Comparison of ENCODE assay signal across 8 cellular contexts in the genomic region with DNA sequence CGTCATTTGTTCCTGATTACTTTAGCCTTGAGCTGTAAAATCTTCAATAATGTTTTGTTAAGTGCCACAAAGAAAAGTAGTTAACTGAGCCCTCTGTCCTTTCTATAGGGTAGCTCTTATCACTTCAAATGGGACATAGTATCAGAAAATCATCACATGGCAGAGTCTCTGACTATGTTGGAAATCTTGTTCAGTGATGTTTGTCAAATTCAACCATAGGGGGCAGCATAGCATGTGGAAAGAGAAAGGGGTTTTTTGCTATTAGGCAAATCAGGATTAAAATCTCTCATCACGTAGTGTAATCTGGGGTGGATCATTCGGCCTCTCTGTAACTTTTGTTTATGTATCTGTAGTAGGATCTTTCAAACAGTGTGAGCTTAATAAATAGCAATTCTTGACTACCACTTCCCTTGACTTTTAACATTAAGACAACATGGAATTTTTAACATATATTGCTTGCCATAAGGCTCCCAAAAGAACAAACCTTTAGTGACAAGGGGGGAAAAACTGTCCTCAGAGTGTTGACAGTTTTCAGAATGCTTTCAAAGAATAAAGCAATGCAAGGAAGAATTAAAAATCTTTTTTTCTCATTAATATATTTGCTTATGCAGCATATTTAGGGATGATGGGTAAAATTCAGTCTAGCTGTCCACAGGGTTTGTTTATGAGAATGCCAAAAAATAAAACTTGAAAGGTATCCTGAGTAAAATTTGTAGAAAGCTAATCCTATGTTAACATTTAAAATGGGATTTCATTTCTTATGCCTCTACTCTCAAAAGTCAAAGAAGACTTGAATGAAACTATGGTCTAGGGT.
A peak's percentile ranks its signal among the peaks of the same experiment; 100 is the strongest.
DNase-seq lines count a peak whose midpoint lies in the region; ATAC-seq and TF ChIP-seq lines count a peak whose summit lies in the region.

No MANE protein-coding gene starts in this region.

- no peak overlapping the region for H3K27ac Mint-ChIP-seq in activated CD4-positive, alpha-beta T cell treated with anti-CD3 and anti-CD28 coated beads, Interleukin-2, amount 10 ng/mL, durations not matched to agents 7 days and 5 days

- no peak overlapping the region for H3K4me3 Mint-ChIP-seq in activated CD4-positive, alpha-beta T cell treated with anti-CD3 and anti-CD28 coated beads, Interleukin-2, amount 10 ng/mL, durations not matched to agents 7 days and 5 days

- no peaks in the 10 kb centered on the region for H3K27me3 ChIP-seq in HL-60 (ENCODE audit: insufficient read depth, poor library complexity, severe bottlenecking)

- H3K4me3 ChIP-seq in HL-60 (replicated peaks; ENCODE audit: insufficient read depth, low read length) (no peak overlapping the region), foreskin fibroblast (ENCODE audit: low read depth in 1 of 2, low read length in 2 of 2) (no peak overlapping the region)

- peak; percentile 41 for TF ChIP-seq CTCF in HL-60 (IDR thresholded peaks at IDR 0.05; ENCODE audit: insufficient read depth, low read length)
- TF ChIP-seq CTCF in foreskin fibroblast (IDR thresholded peaks at IDR 0.05; ENCODE audit: low read depth, low read length) = peak; percentile 56

- CTCF ChIA-PET in activated CD4-positive, alpha-beta T cell treated with anti-CD3 and anti-CD28 coated beads, Interleukin-2, amount 10 ng/mL, durations not matched to agents 7 days and 5 days (lab: Charles Lee) = interaction anchor here (0.6 to 1.8 kb wide), 8 partner anchors 8 to 358 kb away, joined by 3 to 6 read pairs (median 3); no protein-coding TSS in a partner anchor

- peak; percentile 39 for DNase-seq in activated CD4-positive, alpha-beta T cell treated with anti-CD3 and anti-CD28 coated beads, Interleukin-2, amount 10 ng/mL, durations not matched to agents 7 days and 5 days
- no peak for DNase-seq in activated CD4-positive, alpha-beta T cell treated with anti-CD3 and anti-CD28 coated beads, Interleukin-2, amount 50 U/mL, for 48 hours
- DNase-seq in HL-60 (ENCODE audit: low read depth in 1 of 2, low spot score in 1 of 2) (peak in 1 of 2 experiments; percentile 36), foreskin fibroblast (peak in 1 of 2 donors; percentile 55), retina (peak; percentile 10)
- DNase-seq in stimulated activated CD4-positive, alpha-beta T cell treated with anti-CD3 and anti-CD28 coated beads, Interleukin-2, amount 100 ng/mL, for 24 hours = no peak
- no peak for DNase-seq in activated effector memory CD4-positive, alpha-beta T cell treated with anti-CD3 and anti-CD28 coated beads, Interleukin-2, amount 50 U/mL, for 16 hours

- H3K27me3 Mint-ChIP-seq in activated CD4-positive, alpha-beta T cell treated with anti-CD3 and anti-CD28 coated beads, Interleukin-2, amount 10 ng/mL, durations not matched to agents 7 days and 5 days = no peaks in the 10 kb centered on the region

- no peak overlapping the region for H3K27ac ChIP-seq in HL-60 (replicated peaks)

- H3K36me3 Mint-ChIP-seq in activated CD4-positive, alpha-beta T cell treated with anti-CD3 and anti-CD28 coated beads, Interleukin-2, amount 10 ng/mL, durations not matched to agents 7 days and 5 days (ENCODE audit: low read depth) = peaks cover 10% of the 10 kb centered on the region

- POLR2A ChIA-PET in activated CD4-positive, alpha-beta T cell treated with anti-CD3 and anti-CD28 coated beads, Interleukin-2, amount 10 ng/mL, durations not matched to agents 7 days and 5 days (lab: Charles Lee) = no interaction called here

- peak; percentile 75 for ATAC-seq in SK-N-SH treated with all-trans-retinoic acid at 6 μM for 48 hours

- no peaks in the 10 kb centered on the region for H3K4me1 Mint-ChIP-seq in activated CD4-positive, alpha-beta T cell treated with anti-CD3 and anti-CD28 coated beads, Interleukin-2, amount 10 ng/mL, durations not matched to agents 7 days and 5 days

- H3K9me3 Mint-ChIP-seq in activated CD4-positive, alpha-beta T cell treated with anti-CD3 and anti-CD28 coated beads, Interleukin-2, amount 10 ng/mL, durations not matched to agents 7 days and 5 days = no peaks in the 10 kb centered on the region

TF ChIP-seq in SK-N-SH treated with all-trans-retinoic acid at 6 μM for 48 hours, 23 proteins besides CTCF, POLR2A, EP300 and RAD21:
- TF ChIP-seq PPARA (CRISPR knock-in tag; IDR thresholded peaks at IDR 0.05; ENCODE audit: borderline replicate concordance) (no peak), ZFP30 (CRISPR knock-in tag; IDR thresholded peaks at IDR 0.05) (no peak), TCF4 (CRISPR knock-in tag; IDR thresholded peaks at IDR 0.05; ENCODE audit: borderline replicate concordance) (no peak), ARNTL (CRISPR knock-in tag; IDR thresholded peaks at IDR 0.05; ENCODE audit: borderline replicate concordance, low read depth) (no peak), ESRRG (CRISPR knock-in tag; IDR thresholded peaks at IDR 0.05) (no peak), OSR1 (CRISPR knock-in tag; IDR thresholded peaks at IDR 0.05) (no peak), TOX (CRISPR knock-in tag; IDR thresholded peaks at IDR 0.05; ENCODE audit: borderline replicate concordance) (no peak), ZNF8 (CRISPR knock-in tag; IDR thresholded peaks at IDR 0.05) (no peak), RARB (CRISPR knock-in tag; IDR thresholded peaks at IDR 0.05) (no peak), GLIS3 (CRISPR knock-in tag; IDR thresholded peaks at IDR 0.05) (no peak), ZC3H10 (CRISPR knock-in tag; IDR thresholded peaks at IDR 0.05) (no peak), CSDC2 (CRISPR knock-in tag; IDR thresholded peaks at IDR 0.05) (no peak), SNAI2 (CRISPR knock-in tag; IDR thresholded peaks at IDR 0.05) (no peak), ZNF70 (CRISPR knock-in tag; IDR thresholded peaks at IDR 0.05) (no peak)
- TF ChIP-seq, protein P1, sequence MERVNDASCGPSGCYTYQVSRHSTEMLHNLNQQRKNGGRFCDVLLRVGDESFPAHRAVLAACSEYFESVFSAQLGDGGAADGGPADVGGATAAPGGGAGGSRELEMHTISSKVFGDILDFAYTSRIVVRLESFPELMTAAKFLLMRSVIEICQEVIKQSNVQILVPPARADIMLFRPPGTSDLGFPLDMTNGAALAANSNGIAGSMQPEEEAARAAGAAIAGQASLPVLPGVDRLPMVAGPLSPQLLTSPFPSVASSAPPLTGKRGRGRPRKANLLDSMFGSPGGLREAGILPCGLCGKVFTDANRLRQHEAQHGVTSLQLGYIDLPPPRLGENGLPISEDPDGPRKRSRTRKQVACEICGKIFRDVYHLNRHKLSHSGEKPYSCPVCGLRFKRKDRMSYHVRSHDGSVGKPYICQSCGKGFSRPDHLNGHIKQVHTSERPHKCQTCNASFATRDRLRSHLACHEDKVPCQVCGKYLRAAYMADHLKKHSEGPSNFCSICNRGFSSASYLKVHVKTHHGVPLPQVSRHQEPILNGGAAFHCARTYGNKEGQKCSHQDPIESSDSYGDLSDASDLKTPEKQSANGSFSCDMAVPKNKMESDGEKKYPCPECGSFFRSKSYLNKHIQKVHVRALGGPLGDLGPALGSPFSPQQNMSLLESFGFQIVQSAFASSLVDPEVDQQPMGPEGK (CRISPR knock-in tag; IDR thresholded peaks at IDR 0.05; ENCODE audit: borderline replicate concordance) = no peak
- TF ChIP-seq, protein P2, sequence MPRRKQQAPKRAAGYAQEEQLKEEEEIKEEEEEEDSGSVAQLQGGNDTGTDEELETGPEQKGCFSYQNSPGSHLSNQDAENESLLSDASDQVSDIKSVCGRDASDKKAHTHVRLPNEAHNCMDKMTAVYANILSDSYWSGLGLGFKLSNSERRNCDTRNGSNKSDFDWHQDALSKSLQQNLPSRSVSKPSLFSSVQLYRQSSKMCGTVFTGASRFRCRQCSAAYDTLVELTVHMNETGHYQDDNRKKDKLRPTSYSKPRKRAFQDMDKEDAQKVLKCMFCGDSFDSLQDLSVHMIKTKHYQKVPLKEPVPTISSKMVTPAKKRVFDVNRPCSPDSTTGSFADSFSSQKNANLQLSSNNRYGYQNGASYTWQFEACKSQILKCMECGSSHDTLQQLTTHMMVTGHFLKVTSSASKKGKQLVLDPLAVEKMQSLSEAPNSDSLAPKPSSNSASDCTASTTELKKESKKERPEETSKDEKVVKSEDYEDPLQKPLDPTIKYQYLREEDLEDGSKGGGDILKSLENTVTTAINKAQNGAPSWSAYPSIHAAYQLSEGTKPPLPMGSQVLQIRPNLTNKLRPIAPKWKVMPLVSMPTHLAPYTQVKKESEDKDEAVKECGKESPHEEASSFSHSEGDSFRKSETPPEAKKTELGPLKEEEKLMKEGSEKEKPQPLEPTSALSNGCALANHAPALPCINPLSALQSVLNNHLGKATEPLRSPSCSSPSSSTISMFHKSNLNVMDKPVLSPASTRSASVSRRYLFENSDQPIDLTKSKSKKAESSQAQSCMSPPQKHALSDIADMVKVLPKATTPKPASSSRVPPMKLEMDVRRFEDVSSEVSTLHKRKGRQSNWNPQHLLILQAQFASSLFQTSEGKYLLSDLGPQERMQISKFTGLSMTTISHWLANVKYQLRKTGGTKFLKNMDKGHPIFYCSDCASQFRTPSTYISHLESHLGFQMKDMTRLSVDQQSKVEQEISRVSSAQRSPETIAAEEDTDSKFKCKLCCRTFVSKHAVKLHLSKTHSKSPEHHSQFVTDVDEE (CRISPR knock-in tag; IDR thresholded peaks at IDR 0.05) = no peak

Comparison
In these comparisons a context has a peak if more than half of its experiments do, and no peak if none do; other contexts are left out.
1. DNase-seq: peak in activated CD4-positive, alpha-beta T cell treated with anti-CD3 and anti-CD28 coated beads, Interleukin-2, amount 10 ng/mL, durations not matched to agents 7 days and 5 days (single experiment) and retina (single experiment); none in activated CD4-positive, alpha-beta T cell treated with anti-CD3 and anti-CD28 coated beads, Interleukin-2, amount 50 U/mL, for 48 hours (0 of 2), stimulated activated CD4-positive, alpha-beta T cell treated with anti-CD3 and anti-CD28 coated beads, Interleukin-2, amount 100 ng/mL, for 24 hours (0 of 2) and activated effector memory CD4-positive, alpha-beta T cell treated with anti-CD3 and anti-CD28 coated beads, Interleukin-2, amount 50 U/mL, for 16 hours (single experiment).